In the genomic region with DNA sequence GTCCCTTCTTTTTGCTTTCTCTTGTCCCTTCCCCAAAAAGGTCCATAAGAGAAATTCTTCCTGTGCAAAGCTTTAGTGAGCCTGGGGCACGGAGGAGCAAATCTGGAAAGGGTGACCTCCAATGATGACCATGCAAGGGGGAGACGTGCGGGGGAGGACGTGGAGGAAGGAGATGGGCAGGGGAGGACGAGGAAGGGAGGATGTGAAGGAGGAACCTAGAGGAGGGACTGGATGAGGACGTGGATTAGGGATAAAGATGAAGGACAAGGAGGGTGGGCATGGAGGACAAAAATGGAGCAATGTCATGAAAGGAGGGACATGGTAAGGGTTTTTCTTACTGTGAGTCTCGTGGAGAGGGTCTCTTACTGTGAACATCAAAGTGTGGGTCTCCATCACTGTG, we compare ENCODE assay signal across 24 cellular contexts.
"Had no signal": no experiment of that assay in that cellular context is flagged by ENCODE, and none has a peak within 500 bp of the region (broad histone marks: within the 10 kb centered on the region; RNA-seq: fewer than 3 reads in every experiment).

No MANE protein-coding gene starts in this region.

- H3K36me3 ChIP-seq: colonic mucosa, esophagus squamous epithelium, lower lobe of right lung, neural progenitor cell, ovary, right lobe of liver, thoracic aorta, transverse colon had no signal

- H3K4me1 ChIP-seq: colonic mucosa, lower lobe of right lung, neural progenitor cell, right lobe of liver, transverse colon had no signal

- ATAC-seq: left ventricle myocardium superior; lower lobe of right lung; natural killer cell treated with Interleukin-12 subunit alpha and Interleukin-12 subunit beta and Interleukin-15 and Interleukin-18, amount 100 ng/mL, for 72 hours; right lobe of liver; stimulated activated naive B cell treated with anti-CD40 and anti-IgM and Interleukin-4, amounts not matched to agents 10 μg/mL and 1 μg/mL and 100 μg/mL, for 72 hours had no signal

- H3K36me3 Mint-ChIP-seq: natural killer cell treated with Interleukin-12 subunit alpha and Interleukin-12 subunit beta and Interleukin-15 and Interleukin-18, amount 100 ng/mL, for 72 hours; neural progenitor cell had no signal

- H3K4me3 ChIP-seq: colonic mucosa, esophagus squamous epithelium, lower lobe of right lung, neural progenitor cell, ovary, right lobe of liver, thoracic aorta, transverse colon had no signal

- H3K9me3 ChIP-seq: colonic mucosa, esophagus squamous epithelium, lower lobe of right lung, ovary, right lobe of liver, thoracic aorta, transverse colon had no signal

- H3K4me3 Mint-ChIP-seq: central memory CD8-positive, alpha-beta T cell; natural killer cell treated with Interleukin-12 subunit alpha and Interleukin-12 subunit beta and Interleukin-15 and Interleukin-18, amount 100 ng/mL, for 72 hours; neural progenitor cell; stimulated activated naive B cell treated with anti-CD40 and anti-IgM and Interleukin-4, amounts not matched to agents 10 μg/mL and 1 μg/mL and 100 μg/mL, for 72 hours; stimulated activated naive CD8-positive, alpha-beta T cell treated with anti-CD3 and anti-CD28 coated beads, Interleukin-15, Interleukin-2, amounts not matched to agents 100 ng/mL and 50 ng/mL, for 24 hours had no signal

- H3K27ac ChIP-seq: colonic mucosa, esophagus squamous epithelium, lower lobe of right lung, neural progenitor cell, ovary, right lobe of liver, thoracic aorta, transverse colon had no signal

- H3K4me1 Mint-ChIP-seq: central memory CD8-positive, alpha-beta T cell had no signal

- DNase-seq: colonic mucosa; dermis blood vessel endothelial cell; effector memory CD4-positive, alpha-beta T cell; erythroblast; esophagus squamous epithelium; foreskin melanocyte; glutamatergic neuron; hypothalamus; left ventricle myocardium superior; lower lobe of right lung; posterior cingulate gyrus; retina; right lobe of liver; small intestine; stimulated activated CD4-positive, alpha-beta T cell treated with anti-CD3 and anti-CD28 coated beads, Interleukin-15, amount 100 ng/mL, for 24 hours; stimulated activated CD4-positive, alpha-beta T cell treated with anti-CD3 and anti-CD28 coated beads, Interleukin-2, amount 100 ng/mL, for 48 hours; stimulated activated naive B cell treated with anti-CD40 and anti-IgM and Interleukin-4, amounts not matched to agents 10 μg/mL and 1 μg/mL and 100 μg/mL, for 72 hours; transverse colon had no signal

- H3K27ac Mint-ChIP-seq: natural killer cell treated with Interleukin-12 subunit alpha and Interleukin-12 subunit beta and Interleukin-15 and Interleukin-18, amount 100 ng/mL, for 72 hours; neural progenitor cell; stimulated activated naive B cell treated with anti-CD40 and anti-IgM and Interleukin-4, amounts not matched to agents 10 μg/mL and 1 μg/mL and 100 μg/mL, for 72 hours; stimulated activated naive CD8-positive, alpha-beta T cell treated with anti-CD3 and anti-CD28 coated beads, Interleukin-15, Interleukin-2, amounts not matched to agents 100 ng/mL and 50 ng/mL, for 24 hours had no signal

- H3K27me3 ChIP-seq: colonic mucosa, neural progenitor cell, ovary, right lobe of liver had no signal
